15 cellular contexts compared by ENCODE assay signal in the genomic region with DNA sequence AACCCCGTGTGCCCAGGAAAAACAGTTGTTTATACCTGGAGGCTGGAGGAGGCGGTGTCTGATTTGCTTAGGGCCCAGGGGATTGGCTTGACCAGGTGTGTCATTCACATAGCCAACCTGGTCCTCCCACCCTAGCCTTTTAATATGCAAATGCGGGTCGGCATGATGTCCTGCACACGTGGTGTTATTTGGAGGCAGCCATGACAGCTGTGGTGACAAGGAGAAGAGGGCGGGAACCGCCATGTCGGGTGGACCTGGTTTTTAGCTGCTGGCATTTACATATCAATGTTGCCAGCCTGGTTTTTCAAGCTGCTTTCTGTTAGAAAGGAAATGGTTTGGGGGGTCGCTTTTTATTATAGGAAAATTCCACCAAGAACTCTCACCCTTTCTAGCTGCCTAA.
"Had no signal": no experiment of that assay in that cellular context is flagged by ENCODE, and none has a peak within 500 bp of the region (broad histone marks: within the 10 kb centered on the region; RNA-seq: fewer than 3 reads in every experiment).

No MANE protein-coding gene starts in this region.

- H3K4me1 ChIP-seq: foreskin keratinocyte, tibial nerve, uterus had no signal

- DNase-seq: activated CD8-positive, alpha-beta memory T cell treated with anti-CD3 and anti-CD28 coated beads, Interleukin-2, amount 10 ng/mL, durations not matched to agents 7 days and 5 days; activated naive CD4-positive, alpha-beta T cell treated with anti-CD3 and anti-CD28 coated beads for 36 hours; activated naive CD8-positive, alpha-beta T cell treated with anti-CD3 and anti-CD28 coated beads, Interleukin-2, amount 50 U/mL, for 24 hours; activated T-cell treated with anti-CD3 and anti-CD28 coated beads, Interleukin-2, amount 50 U/mL, for 1 hour; effector memory CD4-positive, alpha-beta T cell; foreskin keratinocyte; glutamatergic neuron; mesenchymal stem cell; natural killer cell; stimulated activated CD4-positive, alpha-beta T cell treated with anti-CD3 and anti-CD28 coated beads, Interleukin-15, amount 100 ng/mL, for 24 hours; stimulated activated CD4-positive, alpha-beta T cell treated with anti-CD3 and anti-CD28 coated beads, Interleukin-4, amount 100 ng/mL, for 1 hour; stimulated activated naive CD4-positive, alpha-beta T cell; uterus had no signal

- H3K27ac ChIP-seq: foreskin keratinocyte, tibial nerve, uterus had no signal

- ATAC-seq: activated CD4-positive, CD25-positive, alpha-beta regulatory T cell treated with anti-CD3 and anti-CD28 coated beads, Interleukin-2, amount 50 U/mL, for 24 hours; activated CD8-positive, alpha-beta memory T cell treated with anti-CD3 and anti-CD28 coated beads, Interleukin-2, amount 10 ng/mL, durations not matched to agents 7 days and 5 days; activated naive CD8-positive, alpha-beta T cell treated with anti-CD3 and anti-CD28 coated beads, Interleukin-2, amount 50 U/mL, for 24 hours; foreskin keratinocyte had no signal

- H3K27me3 ChIP-seq: foreskin keratinocyte, tibial nerve, uterus had no signal

- H3K4me3 ChIP-seq: tibial nerve, uterus had no signal

- H3K36me3 ChIP-seq: tibial nerve, uterus had no signal

- H3K9me3 ChIP-seq: uterus had no signal
